Comparison of ENCODE assay signal across 28 cellular contexts in the genomic region with DNA sequence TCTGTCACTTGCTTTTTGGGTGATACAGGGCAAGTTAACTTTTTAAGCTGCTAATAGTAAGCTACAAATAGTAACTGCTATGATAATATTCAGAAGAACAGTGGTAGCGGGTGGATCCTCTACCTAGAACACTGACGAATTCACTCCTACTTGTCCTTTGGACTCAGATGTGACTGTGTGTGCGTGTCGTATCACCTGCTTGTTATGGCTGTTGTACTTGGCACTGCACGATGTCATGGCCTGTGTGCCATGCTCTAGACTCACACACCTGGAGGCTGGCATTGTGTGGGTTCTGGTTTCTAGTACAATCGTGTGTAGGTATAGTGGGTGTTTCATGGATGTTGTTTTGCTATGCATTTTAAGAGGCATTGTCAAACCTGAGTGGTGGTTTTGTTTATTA.
DNase-seq lines count a peak whose midpoint lies in the region; ATAC-seq, FAIRE-seq and TF ChIP-seq lines count a peak whose summit lies in the region.
"Had no signal": no experiment of that assay in that cellular context is flagged by ENCODE, and none has a peak within 500 bp of the region (broad histone marks: within the 10 kb centered on the region; RNA-seq: fewer than 3 reads in every experiment).

No MANE protein-coding gene starts in this region.

- no peaks in the 10 kb centered on the region for H3K79me2 ChIP-seq in HepG2 (ENCODE audit: insufficient read depth, low read length)

- no peaks in the 10 kb centered on the region for H3K4me1 Mint-ChIP-seq in osteocyte (ENCODE audit: unreplicated experiment)
- H3K4me1 Mint-ChIP-seq: CD14-positive monocyte; CD4-positive, alpha-beta memory T cell; CD4-positive, CD25-positive, alpha-beta regulatory T cell; CD8-positive, alpha-beta memory T cell had no signal

- POLR2A ChIA-PET in HepG2 (lab: Yijun Ruan, JAX) = no interaction called here

- peaks cover 39% of the 10 kb centered on the region for H3K27me3 Mint-ChIP-seq in osteocyte (ENCODE audit: unreplicated experiment)
- H3K27me3 Mint-ChIP-seq: CD4-positive, CD25-positive, alpha-beta regulatory T cell had no signal

- H3K9ac ChIP-seq in HepG2 (ENCODE audit: insufficient read depth, low read depth, low read length) = no peak overlapping the region
- H3K9ac ChIP-seq: BLaER1 had no signal

- H3K4me3 ChIP-seq in HepG2 (replicated peaks in 1 of 3; ENCODE audit: insufficient read depth in 1 of 3, low read depth in 2 of 3, low read length in 3 of 3) (no peak overlapping the region), right lobe of liver (no peak overlapping the region), esophagus muscularis mucosa (no peak overlapping the region)
- H3K4me3 ChIP-seq: BLaER1, GM12878 had no signal

- TF ChIP-seq POLR2A in HepG2 (IDR thresholded peaks at IDR 0.05; ENCODE audit: insufficient read depth in 1 of 2, low read depth in 2 of 2, low read length in 2 of 2) (no peak), right lobe of liver (IDR thresholded peaks at IDR 0.05) (no peak), esophagus muscularis mucosa (IDR thresholded peaks at IDR 0.05; ENCODE audit: low read depth) (no peak)

- no peak overlapping the region for H3K4me3 Mint-ChIP-seq in osteocyte (ENCODE audit: unreplicated experiment)
- H3K4me3 Mint-ChIP-seq: CD14-positive monocyte; CD4-positive, alpha-beta memory T cell; CD4-positive, CD25-positive, alpha-beta regulatory T cell; CD8-positive, alpha-beta memory T cell had no signal

- no peaks in the 10 kb centered on the region for H3K36me3 Mint-ChIP-seq in osteocyte (ENCODE audit: unreplicated experiment)
- H3K36me3 Mint-ChIP-seq: CD14-positive monocyte; CD4-positive, alpha-beta memory T cell; CD4-positive, CD25-positive, alpha-beta regulatory T cell; CD8-positive, alpha-beta memory T cell had no signal

- no peaks in the 10 kb centered on the region for H4K20me1 ChIP-seq in HepG2 (ENCODE audit: insufficient read depth, low read length)
- H4K20me1 ChIP-seq: BLaER1 had no signal

- no TSS peak for BruUV-seq in HepG2 (replicated peaks; lab: Mats Ljungman, UMichigan)

- TF ChIP-seq CTCF in HepG2 (CRISPR knock-in tag; IDR thresholded peaks at IDR 0.05) (no peak), right lobe of liver (IDR thresholded peaks at IDR 0.05) (no peak), esophagus muscularis mucosa (IDR thresholded peaks at IDR 0.05) (no peak), osteocyte (IDR thresholded peaks at IDR 0.05) (no peak)

- in situ Hi-C loops in HepG2 (cut with HindIII; ENCODE audit: extremely low pct_ligation_motif_present, low pct_unique_long_range_greater_than_20kb) = no loop called here

- ATAC-seq in HepG2 = no peak
- ATAC-seq in right lobe of liver = no peak
- ATAC-seq in SK-N-SH treated with all-trans-retinoic acid at 6 μM for 48 hours = no peak
- no peak for ATAC-seq in HG03139 (IDR thresholded peaks at IDR 0.05; ENCODE audit: unreplicated experiment)
- ATAC-seq: GM12878 had no signal

- H3K27ac ChIP-seq in HepG2 (ENCODE audit: extremely low read length, insufficient read depth, low read length) = no peak overlapping the region
- no peak overlapping the region for H3K27ac ChIP-seq in right lobe of liver
- H3K27ac ChIP-seq in esophagus muscularis mucosa (replicated peaks in 1 of 4) = no peak overlapping the region
- H3K27ac ChIP-seq: BLaER1 had no signal

- H3K9me3 ChIP-seq in HepG2 (ENCODE audit: low read length) (no peaks in the 10 kb centered on the region), right lobe of liver (no peaks in the 10 kb centered on the region), esophagus muscularis mucosa (no peaks in the 10 kb centered on the region)
- H3K9me3 ChIP-seq: BE2C, BLaER1 had no signal

- H3K36me3 ChIP-seq in HepG2 (replicated peaks in 1 of 2; ENCODE audit: control insufficient read depth in 1 of 2, insufficient read depth in 2 of 2, low read length in 2 of 2) (no peaks in the 10 kb centered on the region), right lobe of liver (no peaks in the 10 kb centered on the region), esophagus muscularis mucosa (no peaks in the 10 kb centered on the region)
- H3K36me3 ChIP-seq: BE2C, BLaER1 had no signal

- H3K4me1 ChIP-seq in HepG2 (ENCODE audit: insufficient read depth, low read length) = no peaks in the 10 kb centered on the region
- H3K4me1 ChIP-seq in right lobe of liver = no peaks in the 10 kb centered on the region
- H3K4me1 ChIP-seq in esophagus muscularis mucosa = no peaks in the 10 kb centered on the region
- H3K4me1 ChIP-seq: BE2C, BLaER1 had no signal

- CTCF ChIA-PET in HepG2 (lab: Yijun Ruan, JAX; ENCODE audit: low intra/inter-chr PET ratio, low total read pairs) = no interaction called here

- peak overlapping the region; percentile 11 for H2AFZ ChIP-seq in HepG2 (ENCODE audit: low read length)

- FAIRE-seq in HepG2 (lab: Jason Lieb, UNC) = no peak
- FAIRE-seq: A204.1, GM12878, GM12892, GM18507 had no signal

- DNase-seq in HepG2 (ENCODE audit: low spot score) = no peak
- no peak for DNase-seq in right lobe of liver
- DNase-seq in esophagus muscularis mucosa (ENCODE audit: extremely low spot score) = peak; percentile 74
- DNase-seq in putamen (ENCODE audit: low spot score) = peak; percentile 46
- no peak for DNase-seq in osteocyte (ENCODE audit: extremely low spot score, unreplicated experiment)
- DNase-seq: 8988T; ACHN; BE2C; C1 segment of cervical spinal cord; CD4-positive, alpha-beta memory T cell; CD4-positive, CD25-positive, alpha-beta regulatory T cell; CD8-positive, alpha-beta memory T cell; COR-L47; DMS 273 treated with DMSO at 0.1 percent for 48 hours; DMS153; DMS53; DMS79; DND-41; EL; GDM1 had no signal

- intact Hi-C loops in HepG2 (cut with micrococcal nuclease; ENCODE audit: unreplicated experiment) = no loop called here
- intact Hi-C loops in right lobe of liver (cut with DNase I) = no loop called here
- intact Hi-C loops in esophagus muscularis mucosa (cut with DNase I) = no loop called here

- 0% methylated on average over 5 of the region's 6 CpGs for WGBS in HepG2 (ENCODE audit: low lambda C conversion rate)
- 57% methylated on average over 5 of the region's 6 CpGs for WGBS in right lobe of liver (ENCODE audit: insufficient coverage, low coverage, low lambda C conversion rate, missing lambda C conversion rate)
- 89% methylated on average over 6 of the region's 6 CpGs for WGBS in esophagus muscularis mucosa

- no peak for TF ChIP-seq RAD21 in HepG2 (CRISPR knock-in tag; IDR thresholded peaks at IDR 0.05)

- H3K9me3 Mint-ChIP-seq in osteocyte (ENCODE audit: unreplicated experiment) = no peaks in the 10 kb centered on the region
- H3K9me3 Mint-ChIP-seq: CD4-positive, alpha-beta memory T cell; CD4-positive, CD25-positive, alpha-beta regulatory T cell had no signal

- TF ChIP-seq EP300 in HepG2 (IDR thresholded peaks at IDR 0.05; ENCODE audit: low read depth in 2 of 2, low read length in 2 of 2) (no peak), HepG2 (CRISPR knock-in tag; IDR thresholded peaks at IDR 0.05; ENCODE audit: borderline replicate concordance) (no peak), esophagus muscularis mucosa (IDR thresholded peaks at IDR 0.05) (no peak)

- no peak overlapping the region for H3K4me2 ChIP-seq in HepG2 (ENCODE audit: low read depth, low read length)
- H3K4me2 ChIP-seq: BLaER1 had no signal

- H3K27ac Mint-ChIP-seq in osteocyte (ENCODE audit: unreplicated experiment) = no peak overlapping the region
- H3K27ac Mint-ChIP-seq: CD14-positive monocyte; CD4-positive, alpha-beta memory T cell; CD4-positive, CD25-positive, alpha-beta regulatory T cell; CD8-positive, alpha-beta memory T cell had no signal

- H3K27me3 ChIP-seq in HepG2 (ENCODE audit: control insufficient read depth in 1 of 2, insufficient read depth in 2 of 2, low read length in 2 of 2) (peaks cover 0 to 10% of the 10 kb centered on the region in 2 experiments; a peak in 2 of 5 replicates), right lobe of liver (no peaks in the 10 kb centered on the region), esophagus muscularis mucosa (peaks cover 0 to 15% (median 0%) of the 10 kb centered on the region in 4 donors)
- H3K27me3 ChIP-seq: BLaER1 had no signal

TF ChIP-seq in HepG2, 621 proteins besides CTCF, POLR2A, EP300 and RAD21:
- no peak for TF ChIP-seq ZNF431 (CRISPR knock-in tag; IDR thresholded peaks at IDR 0.05; ENCODE audit: borderline replicate concordance, low read depth)
- no peak for TF ChIP-seq ZNF562 (CRISPR knock-in tag; IDR thresholded peaks at IDR 0.05; ENCODE audit: borderline replicate concordance)
- no peak for TF ChIP-seq TSC22D2 (CRISPR knock-in tag; IDR thresholded peaks at IDR 0.05; ENCODE audit: borderline replicate concordance)
- no peak for TF ChIP-seq MYNN (CRISPR knock-in tag; IDR thresholded peaks at IDR 0.05; ENCODE audit: low read depth)
- TF ChIP-seq ZNF260 (CRISPR knock-in tag; IDR thresholded peaks at IDR 0.05; ENCODE audit: borderline replicate concordance, low read depth) = no peak
- no peak for TF ChIP-seq SMAD1 (CRISPR knock-in tag; IDR thresholded peaks at IDR 0.05; ENCODE audit: borderline replicate concordance, low read depth)
- TF ChIP-seq GABPB1 (CRISPR knock-in tag; IDR thresholded peaks at IDR 0.05) = no peak

TF ChIP-seq in SK-N-SH treated with all-trans-retinoic acid at 6 μM for 48 hours, 23 proteins besides CTCF, POLR2A, EP300 and RAD21 (continues in another document):
- TF ChIP-seq ESRRG (CRISPR knock-in tag; IDR thresholded peaks at IDR 0.05) (no peak), ZNF70 (CRISPR knock-in tag; IDR thresholded peaks at IDR 0.05) (no peak), ZFP30 (CRISPR knock-in tag; IDR thresholded peaks at IDR 0.05) (no peak), TOX (CRISPR knock-in tag; IDR thresholded peaks at IDR 0.05; ENCODE audit: borderline replicate concordance) (no peak), TCF4 (CRISPR knock-in tag; IDR thresholded peaks at IDR 0.05; ENCODE audit: borderline replicate concordance) (no peak), ZC3H10 (CRISPR knock-in tag; IDR thresholded peaks at IDR 0.05) (no peak)
- TF ChIP-seq, protein P1, sequence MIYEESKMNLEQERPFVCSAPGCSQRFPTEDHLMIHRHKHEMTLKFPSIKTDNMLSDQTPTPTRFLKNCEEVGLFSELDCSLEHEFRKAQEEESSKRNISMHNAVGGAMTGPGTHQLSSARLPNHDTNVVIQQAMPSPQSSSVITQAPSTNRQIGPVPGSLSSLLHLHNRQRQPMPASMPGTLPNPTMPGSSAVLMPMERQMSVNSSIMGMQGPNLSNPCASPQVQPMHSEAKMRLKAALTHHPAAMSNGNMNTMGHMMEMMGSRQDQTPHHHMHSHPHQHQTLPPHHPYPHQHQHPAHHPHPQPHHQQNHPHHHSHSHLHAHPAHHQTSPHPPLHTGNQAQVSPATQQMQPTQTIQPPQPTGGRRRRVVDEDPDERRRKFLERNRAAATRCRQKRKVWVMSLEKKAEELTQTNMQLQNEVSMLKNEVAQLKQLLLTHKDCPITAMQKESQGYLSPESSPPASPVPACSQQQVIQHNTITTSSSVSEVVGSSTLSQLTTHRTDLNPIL (CRISPR knock-in tag; IDR thresholded peaks at IDR 0.05; ENCODE audit: low read depth) = no peak

Comparison
In these comparisons a context has a peak if more than half of its experiments do, and no peak if none do; other contexts are left out.
1. DNase-seq: peak in esophagus muscularis mucosa (single experiment) and putamen (single experiment); none in HepG2 (single experiment), right lobe of liver (0 of 3) and osteocyte (single experiment).